Comparison of ENCODE assay signal across 14 cellular contexts in the genomic region with DNA sequence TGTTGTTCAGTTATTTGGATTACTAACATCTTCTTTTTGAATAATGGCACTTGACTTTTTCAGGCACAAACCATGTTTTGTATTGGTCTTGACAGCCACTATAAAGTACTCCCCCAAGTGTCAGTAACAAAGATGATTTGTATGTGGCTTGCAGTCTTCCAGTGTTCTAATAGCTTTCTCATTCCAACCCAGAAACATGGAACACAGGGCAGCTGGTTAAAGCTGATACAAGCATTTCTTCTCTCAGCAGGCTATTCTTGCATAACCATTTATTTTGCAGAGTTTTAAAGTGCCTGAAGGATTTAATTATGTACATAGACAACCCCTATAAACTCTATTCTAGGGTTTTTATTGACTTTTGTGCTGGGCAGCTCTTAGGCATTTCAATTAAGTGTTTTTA.
DNase-seq lines count a peak whose midpoint lies in the region; ATAC-seq and TF ChIP-seq lines count a peak whose summit lies in the region.
"Had no signal": no experiment of that assay in that cellular context is flagged by ENCODE, and none has a peak within 500 bp of the region (broad histone marks: within the 10 kb centered on the region; RNA-seq: fewer than 3 reads in every experiment).

No MANE protein-coding gene starts in this region.

- H3K4me1 Mint-ChIP-seq in progenitor cell of endocrine pancreas (ENCODE audit: low read depth): peaks cover 51% of the 10 kb centered on the region

- no peaks in the 10 kb centered on the region for H3K9me3 Mint-ChIP-seq in progenitor cell of endocrine pancreas (ENCODE audit: low read depth)
- H3K9me3 Mint-ChIP-seq: dendritic cell treated with granulocyte-macrophage colony-stimulating factor and Interleukin-4, amounts not matched to agents 40 ng/mL and 50 ng/mL, for 4 days; stimulated activated naive CD8-positive, alpha-beta T cell treated with anti-CD3 and anti-CD28 coated beads, Interleukin-15, Interleukin-2, amounts not matched to agents 100 ng/mL and 50 ng/mL, for 24 hours had no signal

- H3K4me3 ChIP-seq in HEK293 (ENCODE audit: low read depth, low read length): no peak overlapping the region
- peak overlapping the region in 7 of 12 donors; percentile 47 to 59 (median 53) for H3K4me3 ChIP-seq in heart left ventricle

- peak overlapping the region; percentile 73 for H3K4me3 Mint-ChIP-seq in progenitor cell of endocrine pancreas (ENCODE audit: low read depth)
- H3K4me3 Mint-ChIP-seq: dendritic cell treated with granulocyte-macrophage colony-stimulating factor and Interleukin-4, amounts not matched to agents 40 ng/mL and 50 ng/mL, for 4 days; stimulated activated naive CD8-positive, alpha-beta T cell treated with anti-CD3 and anti-CD28 coated beads, Interleukin-15, Interleukin-2, amounts not matched to agents 100 ng/mL and 50 ng/mL, for 24 hours had no signal

- H3K27ac ChIP-seq in HEK293 (ENCODE audit: extremely low read depth, low read depth, low read length): peak overlapping the region; percentile 84
- peak overlapping the region in 8 of 12 donors; percentile 2 to 80 (median 66) for H3K27ac ChIP-seq in heart left ventricle

- peak overlapping the region; percentile 93 for H3K27ac Mint-ChIP-seq in progenitor cell of endocrine pancreas
- H3K27ac Mint-ChIP-seq: dendritic cell treated with granulocyte-macrophage colony-stimulating factor and Interleukin-4, amounts not matched to agents 40 ng/mL and 50 ng/mL, for 4 days; stimulated activated naive CD8-positive, alpha-beta T cell treated with anti-CD3 and anti-CD28 coated beads, Interleukin-15, Interleukin-2, amounts not matched to agents 100 ng/mL and 50 ng/mL, for 24 hours had no signal

- no peaks in the 10 kb centered on the region for H3K27me3 Mint-ChIP-seq in progenitor cell of endocrine pancreas

- CTCF ChIA-PET in HEK293 (lab: Yijun Ruan, JAX): interaction anchor here (1.1 kb wide), 1 partner anchor 427 kb away, joined by 3 read pairs; no protein-coding TSS in a partner anchor

- no peaks in the 10 kb centered on the region for H3K36me3 Mint-ChIP-seq in progenitor cell of endocrine pancreas (ENCODE audit: insufficient read depth)

- no peak for DNase-seq in heart left ventricle
- no peak for DNase-seq in progenitor cell of endocrine pancreas (ENCODE audit: low spot score, unreplicated experiment)
- no peak for DNase-seq in DMS53 treated with DMSO at 0.1 percent for 48 hours (lab: John Stamatoyannopoulos, UW; ENCODE audit: unreplicated experiment)
- DNase-seq in HuH-7 (ENCODE audit: low spot score): no peak
- no peak for DNase-seq in iPS-NIHi11 (ENCODE audit: low spot score)
- no peak for DNase-seq in germinal center (ENCODE audit: low spot score)
- DNase-seq: activated CD4-positive, alpha-beta T cell treated with anti-CD3 and anti-CD28 coated beads for 48 hours; activated naive CD4-positive, alpha-beta T cell treated with Interleukin-2 at 50 U/mL for 16 hours; NCI-H446 treated with DMSO at 0.1 percent for 48 hours; stimulated activated CD4-positive, alpha-beta T cell treated with anti-CD3 and anti-CD28 coated beads, Interleukin-1b, Interleukin-23, amount 100 ng/mL, for 48 hours had no signal

- TF ChIP-seq POLR2A in heart left ventricle (IDR thresholded peaks at IDR 0.05): no peak

- peaks cover 0 to 11% (median 0%) of the 10 kb centered on the region in 9 donors for H3K27me3 ChIP-seq in heart left ventricle

- no peaks in the 10 kb centered on the region for H3K9me3 ChIP-seq in HEK293 (ENCODE audit: control insufficient read depth, insufficient read depth, low read depth, low read length)
- H3K9me3 ChIP-seq in heart left ventricle: no peaks in the 10 kb centered on the region

- intact Hi-C loops in heart left ventricle (cut with DNase I): loop anchor here in 2 of 10 donors (2.0 to 10.0 kb wide), 2 partner anchors 28 to 88 kb away; no protein-coding TSS in a partner anchor

- ATAC-seq in SK-N-SH treated with all-trans-retinoic acid at 6 μM for 48 hours (peak; percentile 34; the same call in 2 of the 3 replicates), heart left ventricle (peak in 3 of 4 donors; percentile 59 to 64 (median 60))

- POLR2A ChIA-PET in HEK293 (lab: Yijun Ruan, JAX): interaction anchor here (2.2 kb wide), 1 partner anchor 96 kb away, joined by 8 read pairs; no protein-coding TSS in a partner anchor

- H3K4me1 ChIP-seq in HEK293 (ENCODE audit: control insufficient read depth, insufficient read depth, low read length) (peaks cover 32% of the 10 kb centered on the region), heart left ventricle (peaks cover 0 to 31% (median 7%) of the 10 kb centered on the region in 12 donors)

- TF ChIP-seq CTCF in HEK293 (tag by site-specific recombination; IDR thresholded peaks at IDR 0.05): no peak
- TF ChIP-seq CTCF in heart left ventricle (IDR thresholded peaks at IDR 0.05): no peak
- TF ChIP-seq CTCF in progenitor cell of endocrine pancreas (IDR thresholded peaks at IDR 0.05; ENCODE audit: unreplicated experiment): no peak

- H3K36me3 ChIP-seq in HEK293 (ENCODE audit: control insufficient read depth in 2 of 2, insufficient read depth in 1 of 2, low read length in 2 of 2) (no peaks in the 10 kb centered on the region), heart left ventricle (no peaks in the 10 kb centered on the region)

TF ChIP-seq in HEK293, 187 proteins besides CTCF, POLR2A, EP300 and RAD21 (continues in another document):
- TF ChIP-seq KLF10 (tag by site-specific recombination; IDR thresholded peaks at IDR 0.05): peak; percentile 54
- TF ChIP-seq KLF8 (tag by site-specific recombination; IDR thresholded peaks at IDR 0.05): no peak
- no peak for TF ChIP-seq ZNF311 (tag by site-specific recombination; IDR thresholded peaks at IDR 0.05; ENCODE audit: borderline replicate concordance)
- TF ChIP-seq ZNF529 (tag by site-specific recombination; IDR thresholded peaks at IDR 0.05; ENCODE audit: insufficient replicate concordance): no peak
- TF ChIP-seq FEZF1 (tag by site-specific recombination; IDR thresholded peaks at IDR 0.05): peak; percentile 83
- TF ChIP-seq IKZF3 (tag by site-specific recombination; IDR thresholded peaks at IDR 0.05): peak; percentile 94
- no peak for TF ChIP-seq OVOL3 (tag by site-specific recombination; IDR thresholded peaks at IDR 0.05)
- TF ChIP-seq, protein P1, sequence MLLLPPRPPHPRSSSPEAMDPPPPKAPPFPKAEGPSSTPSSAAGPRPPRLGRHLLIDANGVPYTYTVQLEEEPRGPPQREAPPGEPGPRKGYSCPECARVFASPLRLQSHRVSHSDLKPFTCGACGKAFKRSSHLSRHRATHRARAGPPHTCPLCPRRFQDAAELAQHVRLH (tag by site-specific recombination; IDR thresholded peaks at IDR 0.05): 0 out of 2 replicates have a peak, but pooled peaks have one; percentile 28
- no peak for TF ChIP-seq MEIS1 (CRISPR knock-in tag; IDR thresholded peaks at IDR 0.05; ENCODE audit: borderline replicate concordance)
- no peak for TF ChIP-seq ZFP69B (tag by site-specific recombination; IDR thresholded peaks at IDR 0.05)
- no peak for TF ChIP-seq ZNF626 (tag by site-specific recombination; IDR thresholded peaks at IDR 0.05)

TF ChIP-seq in SK-N-SH treated with all-trans-retinoic acid at 6 μM for 48 hours, 23 proteins besides CTCF, POLR2A, EP300 and RAD21:
- TF ChIP-seq, protein P2, sequence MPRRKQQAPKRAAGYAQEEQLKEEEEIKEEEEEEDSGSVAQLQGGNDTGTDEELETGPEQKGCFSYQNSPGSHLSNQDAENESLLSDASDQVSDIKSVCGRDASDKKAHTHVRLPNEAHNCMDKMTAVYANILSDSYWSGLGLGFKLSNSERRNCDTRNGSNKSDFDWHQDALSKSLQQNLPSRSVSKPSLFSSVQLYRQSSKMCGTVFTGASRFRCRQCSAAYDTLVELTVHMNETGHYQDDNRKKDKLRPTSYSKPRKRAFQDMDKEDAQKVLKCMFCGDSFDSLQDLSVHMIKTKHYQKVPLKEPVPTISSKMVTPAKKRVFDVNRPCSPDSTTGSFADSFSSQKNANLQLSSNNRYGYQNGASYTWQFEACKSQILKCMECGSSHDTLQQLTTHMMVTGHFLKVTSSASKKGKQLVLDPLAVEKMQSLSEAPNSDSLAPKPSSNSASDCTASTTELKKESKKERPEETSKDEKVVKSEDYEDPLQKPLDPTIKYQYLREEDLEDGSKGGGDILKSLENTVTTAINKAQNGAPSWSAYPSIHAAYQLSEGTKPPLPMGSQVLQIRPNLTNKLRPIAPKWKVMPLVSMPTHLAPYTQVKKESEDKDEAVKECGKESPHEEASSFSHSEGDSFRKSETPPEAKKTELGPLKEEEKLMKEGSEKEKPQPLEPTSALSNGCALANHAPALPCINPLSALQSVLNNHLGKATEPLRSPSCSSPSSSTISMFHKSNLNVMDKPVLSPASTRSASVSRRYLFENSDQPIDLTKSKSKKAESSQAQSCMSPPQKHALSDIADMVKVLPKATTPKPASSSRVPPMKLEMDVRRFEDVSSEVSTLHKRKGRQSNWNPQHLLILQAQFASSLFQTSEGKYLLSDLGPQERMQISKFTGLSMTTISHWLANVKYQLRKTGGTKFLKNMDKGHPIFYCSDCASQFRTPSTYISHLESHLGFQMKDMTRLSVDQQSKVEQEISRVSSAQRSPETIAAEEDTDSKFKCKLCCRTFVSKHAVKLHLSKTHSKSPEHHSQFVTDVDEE (CRISPR knock-in tag; IDR thresholded peaks at IDR 0.05): no peak
- TF ChIP-seq BACH2 (CRISPR knock-in tag; IDR thresholded peaks at IDR 0.05; ENCODE audit: borderline replicate concordance): no peak
